34 cellular contexts compared by ENCODE assay signal in genomic region chr4:31383767-31384166, GRCh38.
"Had no signal": no experiment of that assay in that cellular context is flagged by ENCODE, and none has a peak within 500 bp of the region (broad histone marks: within the 10 kb centered on the region; RNA-seq: fewer than 3 reads in every experiment).

No MANE protein-coding gene starts in this region.

- DNase-seq: activated CD4-positive, alpha-beta memory T cell treated with anti-CD3 and anti-CD28 coated beads, Interleukin-2, amount 10 ng/mL, durations not matched to agents 7 days and 5 days; activated CD4-positive, alpha-beta T cell treated with anti-CD3 and anti-CD28 coated beads for 36 hours; activated CD4-positive, alpha-beta T cell treated with anti-CD3 and anti-CD28 coated beads, Interleukin-2, amount 10 ng/mL, durations not matched to agents 7 days and 5 days; activated CD4-positive, alpha-beta T cell treated with anti-CD3 and anti-CD28 coated beads, Interleukin-2, amount 50 U/mL, for 4 hours; activated CD4-positive, CD25-positive, alpha-beta regulatory T cell; activated CD4-positive, CD25-positive, alpha-beta regulatory T cell treated with anti-CD3 and anti-CD28 coated beads, Interleukin-2, amount 50 U/mL, for 72 hours; activated CD8-positive, alpha-beta memory T cell treated with anti-CD3 and anti-CD28 coated beads, Interleukin-2, amount 50 U/mL, for 48 hours; activated gamma-delta T cell; activated naive CD4-positive, alpha-beta T cell; activated naive CD4-positive, alpha-beta T cell treated with anti-CD3 and anti-CD28 coated beads, Interleukin-2, amount 10 ng/mL, durations not matched to agents 7 days and 5 days; activated naive CD8-positive, alpha-beta T cell treated with anti-CD3 and anti-CD28 coated beads, Interleukin-2, amount 10 ng/mL, durations not matched to agents 7 days and 5 days; activated T-cell treated with anti-CD3 and anti-CD28 coated beads for 4 hours; activated T-cell treated with anti-CD3 and anti-CD28 coated beads, Interleukin-2, amount 50 U/mL, for 24 hours; activated T-cell treated with anti-CD3 and anti-CD28 coated beads, Interleukin-2, amount 50 U/mL, for 72 hours; central memory CD4-positive, alpha-beta T cell; cerebellar nuclear complex; colonic mucosa; dorsolateral prefrontal cortex; effector memory CD4-positive, alpha-beta T cell; endodermal cell; foreskin fibroblast; gastrocnemius medialis; glutamatergic neuron; heart left ventricle; hypothalamus; T1000 had no signal

- H3K4me1 ChIP-seq: ascending aorta, breast epithelium, colonic mucosa, gastrocnemius medialis, heart left ventricle had no signal

- H3K36me3 Mint-ChIP-seq: activated naive CD4-positive, alpha-beta T cell treated with anti-CD3 and anti-CD28 coated beads, Interleukin-2, amount 10 ng/mL, durations not matched to agents 7 days and 5 days; activated naive CD4-positive, alpha-beta T cell treated with anti-CD3 and anti-CD28 coated beads, Interleukin-2, amount 50 U/mL, for 72 hours; activated naive CD8-positive, alpha-beta T cell treated with anti-CD3 and anti-CD28 coated beads, Interleukin-2, amount 10 ng/mL, durations not matched to agents 7 days and 5 days; brain had no signal

- H3K4me1 Mint-ChIP-seq: activated CD4-positive, alpha-beta memory T cell treated with anti-CD3 and anti-CD28 coated beads, Interleukin-2, amount 10 ng/mL, durations not matched to agents 7 days and 5 days; activated CD4-positive, alpha-beta T cell treated with anti-CD3 and anti-CD28 coated beads for 36 hours; activated CD4-positive, alpha-beta T cell treated with anti-CD3 and anti-CD28 coated beads, Interleukin-2, amount 10 ng/mL, durations not matched to agents 7 days and 5 days; activated naive CD4-positive, alpha-beta T cell treated with anti-CD3 and anti-CD28 coated beads, Interleukin-2, amount 10 ng/mL, durations not matched to agents 7 days and 5 days; activated naive CD8-positive, alpha-beta T cell treated with anti-CD3 and anti-CD28 coated beads, Interleukin-2, amount 10 ng/mL, durations not matched to agents 7 days and 5 days; brain; endodermal cell had no signal

- H3K9me3 Mint-ChIP-seq: activated naive CD4-positive, alpha-beta T cell treated with anti-CD3 and anti-CD28 coated beads, Interleukin-2, amount 10 ng/mL, durations not matched to agents 7 days and 5 days; brain; dendritic cell treated with granulocyte-macrophage colony-stimulating factor and Interleukin-4, amounts not matched to agents 40 ng/mL and 50 ng/mL, for 4 days; endodermal cell had no signal

- H3K4me3 Mint-ChIP-seq: activated CD4-positive, alpha-beta memory T cell treated with anti-CD3 and anti-CD28 coated beads, Interleukin-2, amount 10 ng/mL, durations not matched to agents 7 days and 5 days; activated CD4-positive, alpha-beta T cell treated with anti-CD3 and anti-CD28 coated beads for 36 hours; activated CD4-positive, alpha-beta T cell treated with anti-CD3 and anti-CD28 coated beads, Interleukin-2, amount 10 ng/mL, durations not matched to agents 7 days and 5 days; activated naive CD4-positive, alpha-beta T cell treated with anti-CD3 and anti-CD28 coated beads, Interleukin-2, amount 10 ng/mL, durations not matched to agents 7 days and 5 days; activated naive CD8-positive, alpha-beta T cell treated with anti-CD3 and anti-CD28 coated beads, Interleukin-2, amount 10 ng/mL, durations not matched to agents 7 days and 5 days; activated T-cell treated with anti-CD3 and anti-CD28 coated beads, Interleukin-2, amount 50 U/mL, for 24 hours; activated T-cell treated with anti-CD3 and anti-CD28 coated beads, Interleukin-2, amount 50 U/mL, for 72 hours; brain; dendritic cell treated with granulocyte-macrophage colony-stimulating factor and Interleukin-4, amounts not matched to agents 40 ng/mL and 50 ng/mL, for 4 days; endodermal cell; T-helper 2 cell treated with Interferon-gamma antibody and Interleukin-4, amounts not matched to agents 5 μg/mL and 100 μg/mL, for 36 hours had no signal

- ATAC-seq: activated CD4-positive, alpha-beta T cell treated with anti-CD3 and anti-CD28 coated beads for 36 hours; activated naive CD4-positive, alpha-beta T cell treated with anti-CD3 and anti-CD28 coated beads, Interleukin-2, amount 50 U/mL, for 72 hours; activated T-cell treated with anti-CD3 and anti-CD28 coated beads, Interleukin-2, amount 50 U/mL, for 72 hours; esophagus mucosa; gastrocnemius medialis; heart left ventricle had no signal

- H3K36me3 ChIP-seq: ascending aorta, breast epithelium, cardiac muscle cell, colonic mucosa, gastrocnemius medialis, heart left ventricle had no signal

- H3K4me3 ChIP-seq: ascending aorta, breast epithelium, cardiac muscle cell, colonic mucosa, dorsolateral prefrontal cortex, gastrocnemius medialis, heart left ventricle had no signal

- H3K9me3 ChIP-seq: ascending aorta, breast epithelium, colonic mucosa, gastrocnemius medialis, heart left ventricle had no signal

- H3K27me3 Mint-ChIP-seq: activated CD4-positive, alpha-beta memory T cell treated with anti-CD3 and anti-CD28 coated beads, Interleukin-2, amount 10 ng/mL, durations not matched to agents 7 days and 5 days; activated CD4-positive, alpha-beta T cell treated with anti-CD3 and anti-CD28 coated beads for 36 hours; activated CD4-positive, alpha-beta T cell treated with anti-CD3 and anti-CD28 coated beads, Interleukin-2, amount 10 ng/mL, durations not matched to agents 7 days and 5 days; activated naive CD4-positive, alpha-beta T cell treated with anti-CD3 and anti-CD28 coated beads, Interleukin-2, amount 10 ng/mL, durations not matched to agents 7 days and 5 days; activated naive CD8-positive, alpha-beta T cell treated with anti-CD3 and anti-CD28 coated beads, Interleukin-2, amount 10 ng/mL, durations not matched to agents 7 days and 5 days; activated T-cell treated with anti-CD3 and anti-CD28 coated beads, Interleukin-2, amount 50 U/mL, for 24 hours; dendritic cell treated with granulocyte-macrophage colony-stimulating factor and Interleukin-4, amounts not matched to agents 40 ng/mL and 50 ng/mL, for 4 days had no signal

- H3K27ac ChIP-seq: ascending aorta, breast epithelium, cardiac muscle cell, colonic mucosa, dorsolateral prefrontal cortex, gastrocnemius medialis, heart left ventricle had no signal

- H3K27me3 ChIP-seq: ascending aorta, breast epithelium, cardiac muscle cell, colonic mucosa, dorsolateral prefrontal cortex, gastrocnemius medialis, heart left ventricle had no signal

- H3K27ac Mint-ChIP-seq: activated CD4-positive, alpha-beta memory T cell treated with anti-CD3 and anti-CD28 coated beads, Interleukin-2, amount 10 ng/mL, durations not matched to agents 7 days and 5 days; activated CD4-positive, alpha-beta T cell treated with anti-CD3 and anti-CD28 coated beads for 36 hours; activated CD4-positive, alpha-beta T cell treated with anti-CD3 and anti-CD28 coated beads, Interleukin-2, amount 10 ng/mL, durations not matched to agents 7 days and 5 days; activated naive CD4-positive, alpha-beta T cell treated with anti-CD3 and anti-CD28 coated beads, Interleukin-2, amount 10 ng/mL, durations not matched to agents 7 days and 5 days; activated naive CD4-positive, alpha-beta T cell treated with anti-CD3 and anti-CD28 coated beads, Interleukin-2, amount 50 U/mL, for 72 hours; activated naive CD8-positive, alpha-beta T cell treated with anti-CD3 and anti-CD28 coated beads, Interleukin-2, amount 10 ng/mL, durations not matched to agents 7 days and 5 days; activated T-cell treated with anti-CD3 and anti-CD28 coated beads, Interleukin-2, amount 50 U/mL, for 24 hours; activated T-cell treated with anti-CD3 and anti-CD28 coated beads, Interleukin-2, amount 50 U/mL, for 72 hours; brain; dendritic cell treated with granulocyte-macrophage colony-stimulating factor and Interleukin-4, amounts not matched to agents 40 ng/mL and 50 ng/mL, for 4 days; endodermal cell; T-helper 2 cell treated with Interferon-gamma antibody and Interleukin-4, amounts not matched to agents 5 μg/mL and 100 μg/mL, for 36 hours had no signal
